ENCODE assay signal across 8 cellular contexts in genomic region chr14:74954947-74955228, GRCh38. TPM values are rescaled to one million over a fixed set of nuclear protein-coding genes. Genes with fewer than 3 reads are reported as not detected.
A peak's percentile ranks its signal among the peaks of the same experiment; 100 is the strongest.
DNase-seq lines count a peak whose midpoint lies in the region; ATAC-seq and TF ChIP-seq lines count a peak whose summit lies in the region.

No MANE protein-coding gene starts in this region.

- no peaks in the 10 kb centered on the region for H3K79me1 ChIP-seq in mesendoderm (ENCODE audit: low read length)

- no peak overlapping the region for H2BK15ac ChIP-seq in mesendoderm (replicated peaks; ENCODE audit: low read depth)

- peak overlapping the region; percentile 66 for H3K4me2 ChIP-seq in mesendoderm (ENCODE audit: low read length)

- H3K4me3 ChIP-seq in coronary artery (peak overlapping the region; percentile 77), mesendoderm (ENCODE audit: low read length) (peak overlapping the region; percentile 51), urinary bladder (ENCODE audit: low read depth, low read length) (peak overlapping the region; percentile 55)

- no peaks in the 10 kb centered on the region for H3K36me3 Mint-ChIP-seq in activated naive CD4-positive, alpha-beta T cell treated with anti-CD3 and anti-CD28 coated beads, Interleukin-2, amount 10 ng/mL, durations not matched to agents 7 days and 5 days
- no peaks in the 10 kb centered on the region for H3K36me3 Mint-ChIP-seq in activated naive CD4-positive, alpha-beta T cell treated with anti-CD3 and anti-CD28 coated beads, Interleukin-2, amount 50 U/mL, for 72 hours

- TF ChIP-seq CTCF in coronary artery (IDR thresholded peaks at IDR 0.05): no peak

- H3K56ac ChIP-seq in mesendoderm (ENCODE audit: low read length): peak overlapping the region; percentile 71

- no peak overlapping the region for H3K23ac ChIP-seq in mesendoderm (ENCODE audit: low read length)

- no peaks in the 10 kb centered on the region for H3K36me3 ChIP-seq in mesendoderm (ENCODE audit: control insufficient read depth, insufficient read depth, low read length)
- no peaks in the 10 kb centered on the region for H3K36me3 ChIP-seq in urinary bladder (ENCODE audit: insufficient read depth)

- no peak overlapping the region for H3K18ac ChIP-seq in mesendoderm (ENCODE audit: low read length)

- peak overlapping the region; percentile 68 for H3K9ac ChIP-seq in mesendoderm (ENCODE audit: low read length)

- DNase-seq in activated naive CD4-positive, alpha-beta T cell treated with anti-CD3 and anti-CD28 coated beads, Interleukin-2, amount 10 ng/mL, durations not matched to agents 7 days and 5 days: no peak
- no peak for DNase-seq in activated naive CD4-positive, alpha-beta T cell treated with anti-CD3 and anti-CD28 coated beads, Interleukin-2, amount 50 U/mL, for 72 hours (ENCODE audit: low spot score in 2 of 2)
- DNase-seq in coronary artery (ENCODE audit: low spot score) (no peak), mesendoderm (no peak), pons (ENCODE audit: low spot score) (no peak)

- no peak for ATAC-seq in activated naive CD4-positive, alpha-beta T cell treated with anti-CD3 and anti-CD28 coated beads, Interleukin-2, amount 50 U/mL, for 72 hours
- ATAC-seq in HG03439 (IDR thresholded peaks at IDR 0.05; ENCODE audit: unreplicated experiment) (no peak), GM21381 (IDR thresholded peaks at IDR 0.05; ENCODE audit: unreplicated experiment) (no peak)

- H2BK5ac ChIP-seq in mesendoderm (ENCODE audit: low read length): no peak overlapping the region

- no peak overlapping the region for H4K5ac ChIP-seq in mesendoderm (ENCODE audit: low read length)

- H3K27me3 Mint-ChIP-seq in activated naive CD4-positive, alpha-beta T cell treated with anti-CD3 and anti-CD28 coated beads, Interleukin-2, amount 10 ng/mL, durations not matched to agents 7 days and 5 days: peaks cover 67% of the 10 kb centered on the region

- H3K4me1 ChIP-seq in mesendoderm (ENCODE audit: control insufficient read depth, low read depth, low read length) (peaks cover 2% of the 10 kb centered on the region), urinary bladder (ENCODE audit: insufficient read depth) (no peaks in the 10 kb centered on the region)

- H3K27me3 ChIP-seq in mesendoderm (ENCODE audit: insufficient read depth, low read length, poor library complexity): no peaks in the 10 kb centered on the region

- no peak overlapping the region for H2AK5ac ChIP-seq in mesendoderm (ENCODE audit: low read length)

- H3K27ac ChIP-seq in coronary artery: peak overlapping the region; percentile 73 to 74
- no peak overlapping the region for H3K27ac ChIP-seq in mesendoderm (ENCODE audit: low read depth, low read length)
- no peak overlapping the region for H3K27ac ChIP-seq in urinary bladder (ENCODE audit: low read depth)

- H3K4me3 Mint-ChIP-seq in activated naive CD4-positive, alpha-beta T cell treated with anti-CD3 and anti-CD28 coated beads, Interleukin-2, amount 10 ng/mL, durations not matched to agents 7 days and 5 days: peak overlapping the region; percentile 48

- H3K4ac ChIP-seq in mesendoderm (ENCODE audit: low read depth, low read length): no peak overlapping the region

- H3K79me2 ChIP-seq in mesendoderm (ENCODE audit: control insufficient read depth, insufficient read depth, low read length): no peaks in the 10 kb centered on the region

- CTCF ChIA-PET in activated naive CD4-positive, alpha-beta T cell treated with anti-CD3 and anti-CD28 coated beads, Interleukin-2, amount 10 ng/mL, durations not matched to agents 7 days and 5 days (lab: Charles Lee): interaction anchor here (1.0 to 2.4 kb wide), 2 partner anchors 10 to 134 kb away, joined by 3 to 14 read pairs; no protein-coding TSS in a partner anchor

- no peaks in the 10 kb centered on the region for H3K9me3 Mint-ChIP-seq in activated naive CD4-positive, alpha-beta T cell treated with anti-CD3 and anti-CD28 coated beads, Interleukin-2, amount 10 ng/mL, durations not matched to agents 7 days and 5 days
- H3K9me3 Mint-ChIP-seq in activated naive CD4-positive, alpha-beta T cell treated with anti-CD3 and anti-CD28 coated beads, Interleukin-2, amount 50 U/mL, for 72 hours: no peaks in the 10 kb centered on the region

- no peak overlapping the region for H3K27ac Mint-ChIP-seq in activated naive CD4-positive, alpha-beta T cell treated with anti-CD3 and anti-CD28 coated beads, Interleukin-2, amount 10 ng/mL, durations not matched to agents 7 days and 5 days
- H3K27ac Mint-ChIP-seq in activated naive CD4-positive, alpha-beta T cell treated with anti-CD3 and anti-CD28 coated beads, Interleukin-2, amount 50 U/mL, for 72 hours: no peak overlapping the region

- no peak overlapping the region for H2BK120ac ChIP-seq in mesendoderm (ENCODE audit: low read depth, low read length)

- H4K8ac ChIP-seq in mesendoderm (ENCODE audit: low read depth, low read length): no peak overlapping the region

- WGBS in mesendoderm (ENCODE audit: extremely low coverage, insufficient coverage, low lambda C conversion rate): no CpG with 5 or more reads among the region's 3 CpGs
- WGBS in urinary bladder: 11% methylated on average over 3 of the region's 3 CpGs

- H3K4me1 Mint-ChIP-seq in activated naive CD4-positive, alpha-beta T cell treated with anti-CD3 and anti-CD28 coated beads, Interleukin-2, amount 10 ng/mL, durations not matched to agents 7 days and 5 days: peaks cover 3% of the 10 kb centered on the region

RNA-seq across cellular contexts. Expression of gene PGF, which starts 0.5 kb away (rescaled TPM):
- total RNA-seq in activated naive CD4-positive, alpha-beta T cell treated with anti-CD3 and anti-CD28 coated beads, Interleukin-2, amount 50 U/mL, for 72 hours: under 1 TPM in 1 of 2 donors, not detected in 1; 0.46 TPM
- polyA plus RNA-seq in mesendoderm (2013, experiment 1 of 2): 1.2 TPM
- 1.3 TPM for polyA plus RNA-seq in mesendoderm (2013, experiment 2 of 2)
- total RNA-seq in urinary bladder: 7.3 TPM
- 18.7 TPM for polyA plus RNA-seq in urinary bladder

RNA-seq across cellular contexts. Expression of gene RPS6KL1, which starts 31.8 kb away (rescaled TPM):
- total RNA-seq in activated naive CD4-positive, alpha-beta T cell treated with anti-CD3 and anti-CD28 coated beads, Interleukin-2, amount 50 U/mL, for 72 hours: 1 to 10 TPM; 1.1 to 4.8 TPM
- polyA plus RNA-seq in mesendoderm (2013, experiment 1 of 2): 5.1 TPM
- 6.0 TPM for polyA plus RNA-seq in mesendoderm (2013, experiment 2 of 2)
- 2.4 TPM for total RNA-seq in urinary bladder
- 3.7 TPM for polyA plus RNA-seq in urinary bladder

RNA-seq across cellular contexts. Expression of gene EIF2B2, which starts 47.8 kb away (rescaled TPM):
- total RNA-seq in activated naive CD4-positive, alpha-beta T cell treated with anti-CD3 and anti-CD28 coated beads, Interleukin-2, amount 50 U/mL, for 72 hours: 10 to 100 TPM; 40.1 to 63.7 TPM
- 37.3 TPM for polyA plus RNA-seq in mesendoderm (2013, experiment 1 of 2)
- 37.9 TPM for polyA plus RNA-seq in mesendoderm (2013, experiment 2 of 2)
- 16.0 TPM for total RNA-seq in urinary bladder
- polyA plus RNA-seq in urinary bladder: 44.8 TPM

Comparison
In these comparisons a context has a peak if more than half of its experiments do, and no peak if none do; other contexts are left out.
1. H3K27ac ChIP-seq: peak in coronary artery (2 of 2); none in mesendoderm (single experiment) and urinary bladder (single experiment).
2. Peak in every context shown above with its lines, with median percentiles within 50 percentile points of each other: H3K4me3 ChIP-seq.